Comparison of ENCODE assay signal across 7 cellular contexts in the genomic region with DNA sequence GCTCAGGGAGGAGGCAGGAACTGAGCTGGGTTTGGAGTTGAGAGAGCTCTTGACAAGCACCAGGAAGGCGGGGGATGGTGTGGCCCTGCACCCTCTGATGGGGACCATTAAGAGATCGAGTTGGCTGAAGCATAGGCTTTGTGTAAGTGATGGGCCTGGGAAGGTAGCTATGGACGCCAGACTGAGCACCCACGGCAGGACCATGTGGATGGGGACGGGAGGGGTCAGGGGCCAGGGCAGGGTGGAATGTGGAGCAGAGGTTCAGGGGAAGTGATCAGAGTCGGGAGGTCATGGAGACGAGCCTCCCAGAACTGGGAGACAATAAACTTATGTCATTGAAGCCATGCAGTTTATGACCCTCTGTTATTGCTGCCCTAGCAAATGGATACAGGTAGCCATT.
"Had no signal": no experiment of that assay in that cellular context is flagged by ENCODE, and none has a peak within 500 bp of the region (broad histone marks: within the 10 kb centered on the region; RNA-seq: fewer than 3 reads in every experiment).

No MANE protein-coding gene starts in this region.

- H3K27ac ChIP-seq: HL-60 had no signal

- H3K36me3 Mint-ChIP-seq: IgD-negative memory B cell had no signal

- DNase-seq: IMR-90, KBM-7, KG1 had no signal

- ATAC-seq: HepG2 had no signal

- H3K4me3 Mint-ChIP-seq: IgD-negative memory B cell had no signal

- FAIRE-seq: HepG2, HTR-8/SVneo had no signal

- H3K27ac Mint-ChIP-seq: IgD-negative memory B cell had no signal
